17 cellular contexts compared by ENCODE assay signal in the genomic region with DNA sequence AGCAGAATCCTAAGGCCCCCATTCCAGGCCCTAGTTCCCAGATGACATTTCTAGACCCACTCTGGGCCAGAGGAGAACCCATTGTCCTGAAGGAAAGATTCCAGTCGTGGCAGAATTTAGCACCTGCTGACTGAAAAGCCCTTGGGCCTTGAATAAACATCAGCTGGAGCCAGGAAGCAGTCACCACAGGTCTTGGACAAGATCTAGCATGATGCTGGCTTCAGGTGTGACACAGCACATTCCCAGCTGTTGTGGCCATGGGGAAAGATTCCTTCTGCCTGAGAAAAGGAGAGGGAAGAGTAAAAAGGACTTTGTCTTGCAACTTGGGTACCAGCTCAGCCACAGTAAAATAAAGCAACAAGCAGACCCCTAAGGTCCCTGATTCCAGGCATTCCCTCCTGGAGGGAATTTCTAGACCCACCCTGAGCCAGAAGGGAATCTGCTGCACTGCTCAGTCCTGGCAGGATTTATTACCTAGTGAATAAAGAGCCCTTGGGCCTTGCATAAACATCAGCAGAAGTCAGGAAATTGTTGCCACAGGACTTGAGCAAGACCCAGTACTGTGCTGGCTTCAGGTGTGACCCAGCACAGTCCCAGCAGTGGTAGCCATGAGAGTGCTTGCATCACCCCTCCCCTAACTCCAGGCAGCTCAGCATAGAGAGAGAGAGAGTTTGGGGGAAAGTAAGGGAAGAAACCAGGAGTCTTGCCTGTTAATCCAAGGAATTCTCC. TPM values are rescaled to one million over a fixed set of nuclear protein-coding genes. Genes with fewer than 3 reads are reported as not detected.
A peak's percentile ranks its signal among the peaks of the same experiment; 100 is the strongest.
DNase-seq lines count a peak whose midpoint lies in the region; ATAC-seq and TF ChIP-seq lines count a peak whose summit lies in the region.
"Had no signal": no experiment of that assay in that cellular context is flagged by ENCODE, and none has a peak within 500 bp of the region (broad histone marks: within the 10 kb centered on the region; RNA-seq: fewer than 3 reads in every experiment).

No MANE protein-coding gene starts in this region.

- peak overlapping the region; percentile 73 for H3K27ac ChIP-seq in breast epithelium
- H3K27ac ChIP-seq: parathyroid adenoma, tibial nerve had no signal

- H3K4me1 Mint-ChIP-seq in stimulated activated memory B cell treated with anti-CD40 and anti-IgM and Interleukin-4, amounts not matched to agents 10 μg/mL and 1 μg/mL and 100 μg/mL, for 72 hours: no peaks in the 10 kb centered on the region
- H3K4me1 Mint-ChIP-seq: brain had no signal

- no peak overlapping the region for H3K27ac Mint-ChIP-seq in stimulated activated memory B cell treated with anti-CD40 and anti-IgM and Interleukin-4, amounts not matched to agents 10 μg/mL and 1 μg/mL and 100 μg/mL, for 72 hours
- H3K27ac Mint-ChIP-seq: brain had no signal

- POLR2A ChIA-PET in HEK293T (lab: Yijun Ruan, JAX): no interaction called here

- no peaks in the 10 kb centered on the region for H3K36me3 ChIP-seq in breast epithelium
- H3K36me3 ChIP-seq: tibial nerve had no signal

- peak; percentile 18 for DNase-seq in DMS153 treated with DMSO at 0.1 percent for 48 hours (lab: John Stamatoyannopoulos, UW; ENCODE audit: unreplicated experiment)
- peak; percentile 7 for DNase-seq in LNCaP clone FGC (ENCODE audit: low read depth)
- peak in 1 of 2 donors; percentile 89 for DNase-seq in breast epithelium (ENCODE audit: low spot score in 2 of 2)
- peak; percentile 89 for DNase-seq in myocyte (ENCODE audit: low read depth)
- DNase-seq in NCI-H1694 treated with DMSO at 0.1 percent for 48 hours (lab: John Stamatoyannopoulos, UW): no peak
- DNase-seq in HEK293T (ENCODE audit: extremely low spot score): no peak
- DNase-seq: effector CD4-positive, alpha-beta T cell; foreskin melanocyte; mucosa of descending colon; NCI-H1694; SK-N-SH; stimulated activated CD4-positive, alpha-beta T cell treated with anti-CD3 and anti-CD28 coated beads, Interleukin-15, amount 100 ng/mL, for 24 hours had no signal

- TF ChIP-seq CTCF in LNCaP clone FGC (IDR thresholded peaks at IDR 0.05; ENCODE audit: control insufficient read depth, extremely low read depth, insufficient read depth) (no peak), breast epithelium (IDR thresholded peaks at IDR 0.05) (no peak)

- intact Hi-C loops in breast epithelium (cut with DNase I; ENCODE audit: low total_unique reads): no loop called here

- H3K9me3 ChIP-seq in breast epithelium: no peaks in the 10 kb centered on the region
- H3K9me3 ChIP-seq: mucosa of descending colon, SK-N-SH had no signal

- no peaks in the 10 kb centered on the region for H3K27me3 ChIP-seq in breast epithelium
- H3K27me3 ChIP-seq: tibial nerve had no signal

- no peak overlapping the region for H3K4me3 ChIP-seq in LNCaP clone FGC (ENCODE audit: low read depth, low read length)
- H3K4me3 ChIP-seq in breast epithelium: no peak overlapping the region
- H3K4me3 ChIP-seq: mucosa of descending colon, tibial nerve had no signal

- H3K4me3 Mint-ChIP-seq in stimulated activated memory B cell treated with anti-CD40 and anti-IgM and Interleukin-4, amounts not matched to agents 10 μg/mL and 1 μg/mL and 100 μg/mL, for 72 hours: no peak overlapping the region
- H3K4me3 Mint-ChIP-seq: brain had no signal

- TF ChIP-seq POLR2A in breast epithelium (IDR thresholded peaks at IDR 0.05): no peak

- H3K27me3 Mint-ChIP-seq in stimulated activated memory B cell treated with anti-CD40 and anti-IgM and Interleukin-4, amounts not matched to agents 10 μg/mL and 1 μg/mL and 100 μg/mL, for 72 hours: peaks cover 27% of the 10 kb centered on the region

- CTCF ChIA-PET in HEK293T (lab: Yijun Ruan, JAX): interaction anchor here (0.6 kb wide), 1 partner anchor 98 kb away, joined by 3 read pairs; no protein-coding TSS in a partner anchor

- peaks cover 10% of the 10 kb centered on the region for H3K9me3 Mint-ChIP-seq in stimulated activated memory B cell treated with anti-CD40 and anti-IgM and Interleukin-4, amounts not matched to agents 10 μg/mL and 1 μg/mL and 100 μg/mL, for 72 hours

- no peaks in the 10 kb centered on the region for H3K4me1 ChIP-seq in breast epithelium
- H3K4me1 ChIP-seq: parathyroid adenoma had no signal

- H3K36me3 Mint-ChIP-seq in stimulated activated memory B cell treated with anti-CD40 and anti-IgM and Interleukin-4, amounts not matched to agents 10 μg/mL and 1 μg/mL and 100 μg/mL, for 72 hours: no peaks in the 10 kb centered on the region
- H3K36me3 Mint-ChIP-seq: brain had no signal

- ATAC-seq in stimulated activated memory B cell treated with anti-CD40 and anti-IgM and Interleukin-4, amounts not matched to agents 10 μg/mL and 1 μg/mL and 100 μg/mL, for 72 hours: no peak
- ATAC-seq in HG03520 (IDR thresholded peaks at IDR 0.05; ENCODE audit: unreplicated experiment): no peak
- ATAC-seq: mucosa of descending colon had no signal

TF ChIP-seq in HEK293T, 16 proteins besides CTCF, POLR2A, EP300 and RAD21:
- no peak for TF ChIP-seq FOXA1 (IDR thresholded peaks at IDR 0.05)
- TF ChIP-seq ELF4 (IDR thresholded peaks at IDR 0.05): no peak
- no peak for TF ChIP-seq FOXK2 (IDR thresholded peaks at IDR 0.05)
- no peak for TF ChIP-seq NFRKB (IDR thresholded peaks at IDR 0.05)
- TF ChIP-seq, protein P1, sequence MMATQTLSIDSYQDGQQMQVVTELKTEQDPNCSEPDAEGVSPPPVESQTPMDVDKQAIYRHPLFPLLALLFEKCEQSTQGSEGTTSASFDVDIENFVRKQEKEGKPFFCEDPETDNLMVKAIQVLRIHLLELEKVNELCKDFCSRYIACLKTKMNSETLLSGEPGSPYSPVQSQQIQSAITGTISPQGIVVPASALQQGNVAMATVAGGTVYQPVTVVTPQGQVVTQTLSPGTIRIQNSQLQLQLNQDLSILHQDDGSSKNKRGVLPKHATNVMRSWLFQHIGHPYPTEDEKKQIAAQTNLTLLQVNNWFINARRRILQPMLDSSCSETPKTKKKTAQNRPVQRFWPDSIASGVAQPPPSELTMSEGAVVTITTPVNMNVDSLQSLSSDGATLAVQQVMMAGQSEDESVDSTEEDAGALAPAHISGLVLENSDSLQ (IDR thresholded peaks at IDR 0.05): no peak
- no peak for TF ChIP-seq HDGF (IDR thresholded peaks at IDR 0.05; ENCODE audit: borderline replicate concordance)
- TF ChIP-seq CTBP1 (IDR thresholded peaks at IDR 0.05; ENCODE audit: borderline replicate concordance): no peak
- TF ChIP-seq ARNT (IDR thresholded peaks at IDR 0.05): no peak
- no peak for TF ChIP-seq LEF1 (IDR thresholded peaks at IDR 0.05; ENCODE audit: borderline replicate concordance)
- TF ChIP-seq ZNF384 (IDR thresholded peaks at IDR 0.05): no peak
- no peak for TF ChIP-seq BHLHE40 (IDR thresholded peaks at IDR 0.05; ENCODE audit: borderline replicate concordance)

RNA-seq across cellular contexts. Expression of a gene that starts 42.5 kb away (rescaled TPM):
- total RNA-seq in breast epithelium (10 to 100 TPM in 2 of 3 donors, 1 to 10 TPM in 1; 8.8 to 36.4 (median 11.3) TPM), myocyte (1.2 and 3.8 TPM in 2 replicates)
- polyA plus RNA-seq in myocyte (2012): 2.7 TPM

RNA-seq across cellular contexts. Expression of a gene that starts 50.4 kb away (rescaled TPM):
- 10 to 100 TPM in 1 of 3 donors, 1 to 10 TPM in 2; 1.1 to 12.1 (median 8.3) TPM for total RNA-seq in breast epithelium
- 42.9 and 48.1 TPM in 2 replicates for total RNA-seq in myocyte
- 62.7 TPM for polyA plus RNA-seq in myocyte (2012)

Comparison
In these comparisons a context has a peak if more than half of its experiments do, and no peak if none do; other contexts are left out.
1. DNase-seq: peak in DMS153 treated with DMSO at 0.1 percent for 48 hours (single experiment), LNCaP clone FGC (single experiment) and myocyte (single experiment); none in NCI-H1694 treated with DMSO at 0.1 percent for 48 hours (single experiment) and HEK293T (single experiment).